ENCODE assay signal across 1 cellular context in genomic region chr3:66860771-66861170, GRCh38.
TF ChIP-seq lines count a peak whose summit lies in the region.

No MANE protein-coding gene starts in this region.

TF ChIP-seq in H1, 55 proteins besides CTCF, POLR2A, EP300 and RAD21 (continued from another document):
- TF ChIP-seq ATF3 (IDR thresholded peaks at IDR 0.05; ENCODE audit: insufficient read depth, low read depth, low read length), result no peak
